ENCODE assay signal across 1 cellular context in genomic region chr18:7626175-7626921, GRCh38.
TF ChIP-seq lines count a peak whose summit lies in the region.

No MANE protein-coding gene starts in this region.

TF ChIP-seq in A549, 52 proteins besides CTCF, POLR2A, EP300 and RAD21 (continued from another document):
- no peak for TF ChIP-seq CHD2 (IDR thresholded peaks at IDR 0.05; ENCODE audit: low read length, partially characterized antibody)
- no peak for TF ChIP-seq FOSL2 (IDR thresholded peaks at IDR 0.05)
- TF ChIP-seq FOSL2 (CRISPR knock-in tag; IDR thresholded peaks at IDR 0.05): no peak
- TF ChIP-seq CHD4 (IDR thresholded peaks at IDR 0.05; ENCODE audit: borderline replicate concordance): no peak
- TF ChIP-seq ZSCAN20 (CRISPR knock-in tag; IDR thresholded peaks at IDR 0.05): no peak
- TF ChIP-seq JUNB (IDR thresholded peaks at IDR 0.05): no peak
- TF ChIP-seq E2F6 (IDR thresholded peaks at IDR 0.05; ENCODE audit: borderline replicate concordance, low read depth): no peak
- no peak for TF ChIP-seq RCOR1 (IDR thresholded peaks at IDR 0.05; ENCODE audit: low read depth, low read length)
- TF ChIP-seq ESRRA (IDR thresholded peaks at IDR 0.05; ENCODE audit: borderline replicate concordance, low read length): no peak
- no peak for TF ChIP-seq GATA3 (IDR thresholded peaks at IDR 0.05; ENCODE audit: borderline replicate concordance)
- TF ChIP-seq MAZ (IDR thresholded peaks at IDR 0.05; ENCODE audit: borderline replicate concordance, low read depth, low read length): no peak
- TF ChIP-seq, protein P1, sequence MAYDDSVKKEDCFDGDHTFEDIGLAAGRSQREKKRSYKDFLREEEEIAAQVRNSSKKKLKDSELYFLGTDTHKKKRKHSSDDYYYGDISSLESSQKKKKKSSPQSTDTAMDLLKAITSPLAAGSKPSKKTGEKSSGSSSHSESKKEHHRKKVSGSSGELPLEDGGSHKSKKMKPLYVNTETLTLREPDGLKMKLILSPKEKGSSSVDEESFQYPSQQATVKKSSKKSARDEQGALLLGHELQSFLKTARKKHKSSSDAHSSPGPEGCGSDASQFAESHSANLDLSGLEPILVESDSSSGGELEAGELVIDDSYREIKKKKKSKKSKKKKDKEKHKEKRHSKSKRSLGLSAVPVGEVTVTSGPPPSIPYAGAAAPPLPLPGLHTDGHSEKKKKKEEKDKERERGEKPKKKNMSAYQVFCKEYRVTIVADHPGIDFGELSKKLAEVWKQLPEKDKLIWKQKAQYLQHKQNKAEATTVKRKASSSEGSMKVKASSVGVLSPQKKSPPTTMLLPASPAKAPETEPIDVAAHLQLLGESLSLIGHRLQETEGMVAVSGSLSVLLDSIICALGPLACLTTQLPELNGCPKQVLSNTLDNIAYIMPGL (CRISPR knock-in tag; IDR thresholded peaks at IDR 0.05; ENCODE audit: borderline replicate concordance): no peak
